Comparison of ENCODE assay signal across 8 cellular contexts in genomic region chr2:230668184-230668938, GRCh38. TPM values are rescaled to one million over a fixed set of nuclear protein-coding genes. Genes with fewer than 3 reads are reported as not detected.
A peak's percentile ranks its signal among the peaks of the same experiment; 100 is the strongest.
DNase-seq lines count a peak whose midpoint lies in the region; ATAC-seq lines count a peak whose summit lies in the region.

No MANE protein-coding gene starts in this region.

- no peak overlapping the region for H3K4me3 ChIP-seq in mesenchymal stem cell (ENCODE audit: insufficient read depth in 1 of 2, low read depth in 1 of 2, low read length in 2 of 2)

- H3K23ac ChIP-seq in mesenchymal stem cell (ENCODE audit: low read length in 2 of 2) = no peak overlapping the region

- no peak overlapping the region for H2BK5ac ChIP-seq in mesenchymal stem cell (ENCODE audit: low read depth, low read length, poor library complexity, severe bottlenecking)

- no peak overlapping the region for H2AFZ ChIP-seq in mesenchymal stem cell (ENCODE audit: low read depth, low read length)

- peak overlapping the region; percentile 40 for H3K4me3 Mint-ChIP-seq in activated T-helper 2 cell treated with anti-CD3 and anti-CD28 coated beads, Interferon-gamma antibody, Interleukin-2, Interleukin-4, amounts not matched to agents 10 μg/mL and 5 μg/mL and 100 μg/mL, durations not matched to agents 14 hours and 24 hours and 36 hours (ENCODE audit: low read depth)

- no peak overlapping the region for H3K4ac ChIP-seq in mesenchymal stem cell (ENCODE audit: low read depth in 1 of 2, low read length in 2 of 2)

- H3K4me1 ChIP-seq in mesenchymal stem cell (ENCODE audit: control insufficient read depth, insufficient read depth, low read depth, low read length) = peaks cover 21% of the 10 kb centered on the region

- H3K4me1 Mint-ChIP-seq in activated T-helper 2 cell treated with anti-CD3 and anti-CD28 coated beads, Interferon-gamma antibody, Interleukin-2, Interleukin-4, amounts not matched to agents 10 μg/mL and 5 μg/mL and 100 μg/mL, durations not matched to agents 14 hours and 24 hours and 36 hours (ENCODE audit: low read depth) = peaks cover 73% of the 10 kb centered on the region

- H2AK5ac ChIP-seq in mesenchymal stem cell (ENCODE audit: low read length, severe bottlenecking) = peak overlapping the region; percentile 57

- no peaks in the 10 kb centered on the region for H3K9me3 Mint-ChIP-seq in activated T-helper 2 cell treated with anti-CD3 and anti-CD28 coated beads, Interferon-gamma antibody, Interleukin-2, Interleukin-4, amounts not matched to agents 10 μg/mL and 5 μg/mL and 100 μg/mL, durations not matched to agents 14 hours and 24 hours and 36 hours

- H3K27me3 Mint-ChIP-seq in activated T-helper 2 cell treated with anti-CD3 and anti-CD28 coated beads, Interferon-gamma antibody, Interleukin-2, Interleukin-4, amounts not matched to agents 10 μg/mL and 5 μg/mL and 100 μg/mL, durations not matched to agents 14 hours and 24 hours and 36 hours (ENCODE audit: low read depth) = no peaks in the 10 kb centered on the region

- H4K8ac ChIP-seq in mesenchymal stem cell (ENCODE audit: low read length) = no peak overlapping the region

- H3K9ac ChIP-seq in mesenchymal stem cell (ENCODE audit: low read length) = no peak overlapping the region

- no peak overlapping the region for H3K18ac ChIP-seq in mesenchymal stem cell (ENCODE audit: low read depth in 1 of 2, low read length in 2 of 2)

- 83% methylated on average over 11 of the region's 12 CpGs for WGBS in mesenchymal stem cell

- H2BK12ac ChIP-seq in mesenchymal stem cell (ENCODE audit: low read length in 2 of 2) = peak overlapping the region in 1 of 2 experiments; percentile 10

- H3K79me1 ChIP-seq in mesenchymal stem cell (replicated peaks; ENCODE audit: low read length, poor library complexity, severe bottlenecking) = no peaks in the 10 kb centered on the region

- H3K9me3 ChIP-seq in KOPT-K1 (ENCODE audit: insufficient read depth, low read length, poor library complexity, severe bottlenecking) = no peaks in the 10 kb centered on the region
- no peaks in the 10 kb centered on the region for H3K9me3 ChIP-seq in mesenchymal stem cell (ENCODE audit: control insufficient read depth, low read length)

- no peaks in the 10 kb centered on the region for H3K27me3 ChIP-seq in mesenchymal stem cell (ENCODE audit: control insufficient read depth in 1 of 2, insufficient read depth in 1 of 2, low read length in 2 of 2)

- no peak overlapping the region for H2BK120ac ChIP-seq in mesenchymal stem cell (ENCODE audit: low read depth, low read length)

- H2BK15ac ChIP-seq in mesenchymal stem cell (ENCODE audit: low read depth, poor library complexity, severe bottlenecking) = no peak overlapping the region

- H3K27ac ChIP-seq in KOPT-K1 (ENCODE audit: low read depth, low read length, poor library complexity, severe bottlenecking) (peak overlapping the region; percentile 61), mesenchymal stem cell (ENCODE audit: low read length, poor library complexity, severe bottlenecking) (no peak overlapping the region)

- H3K4me2 ChIP-seq in mesenchymal stem cell (ENCODE audit: low read length, poor library complexity, severe bottlenecking) = no peak overlapping the region

- H3K14ac ChIP-seq in mesenchymal stem cell (ENCODE audit: low read length in 2 of 2) = peak overlapping the region in 1 of 2 experiments; percentile 67

- intact Hi-C loops in activated T-helper 2 cell treated with anti-CD3 and anti-CD28 coated beads, Interferon-gamma antibody, Interleukin-2, Interleukin-4, amounts not matched to agents 10 μg/mL and 5 μg/mL and 100 μg/mL, durations not matched to agents 14 hours and 24 hours and 36 hours (cut with micrococcal nuclease) = loop anchor here (1.0 to 2.0 kb wide), 3 partner anchors 9 to 54 kb away; no protein-coding TSS in a partner anchor

- H3K36me3 ChIP-seq in KOPT-K1 (ENCODE audit: insufficient read depth, low read length) (no peaks in the 10 kb centered on the region), mesenchymal stem cell (ENCODE audit: control insufficient read depth in 1 of 2, insufficient read depth in 2 of 2, low read depth in 1 of 2, low read length in 2 of 2) (no peaks in the 10 kb centered on the region)

- H3K36me3 Mint-ChIP-seq in activated T-helper 2 cell treated with anti-CD3 and anti-CD28 coated beads, Interferon-gamma antibody, Interleukin-2, Interleukin-4, amounts not matched to agents 10 μg/mL and 5 μg/mL and 100 μg/mL, durations not matched to agents 14 hours and 24 hours and 36 hours (ENCODE audit: low read depth) = no peaks in the 10 kb centered on the region

- no peak for DNase-seq in activated T-helper 2 cell treated with anti-CD3 and anti-CD28 coated beads, Interferon-gamma antibody, Interleukin-2, Interleukin-4, amounts not matched to agents 10 μg/mL and 5 μg/mL and 100 μg/mL, durations not matched to agents 14 hours and 24 hours and 36 hours (ENCODE audit: low spot score)
- DNase-seq in mesenchymal stem cell (no peak), NCI-H2029 (lab: John Stamatoyannopoulos, UW) (no peak), GM03348 (ENCODE audit: low spot score) (no peak), NCI-H128 (lab: John Stamatoyannopoulos, UW; ENCODE audit: unreplicated experiment) (no peak)

- no peak overlapping the region for H4K91ac ChIP-seq in mesenchymal stem cell (ENCODE audit: low read length)

- ATAC-seq in GM18858 (IDR thresholded peaks at IDR 0.05; ENCODE audit: unreplicated experiment) (peak; percentile 36), GM21786 (IDR thresholded peaks at IDR 0.05; ENCODE audit: unreplicated experiment) (peak; percentile 60)

- H3K27ac Mint-ChIP-seq in activated T-helper 2 cell treated with anti-CD3 and anti-CD28 coated beads, Interferon-gamma antibody, Interleukin-2, Interleukin-4, amounts not matched to agents 10 μg/mL and 5 μg/mL and 100 μg/mL, durations not matched to agents 14 hours and 24 hours and 36 hours = peak overlapping the region; percentile 93

RNA-seq across cellular contexts. Expression of gene CAB39, which starts 44.3 kb away (rescaled TPM):
- total RNA-seq in activated T-helper 2 cell treated with anti-CD3 and anti-CD28 coated beads, Interferon-gamma antibody, Interleukin-2, Interleukin-4, amounts not matched to agents 10 μg/mL and 5 μg/mL and 100 μg/mL, durations not matched to agents 14 hours and 24 hours and 36 hours = 173 and 176 TPM in 2 replicates
- 33.1 TPM for polyA plus RNA-seq in mesenchymal stem cell (2013, experiment 1 of 2)
- polyA plus RNA-seq in mesenchymal stem cell (2013, experiment 2 of 2) = 34.4 TPM
